Comparison of ENCODE assay signal across 13 cellular contexts in genomic region chr4:74529284-74530041, GRCh38.
"Had no signal": no experiment of that assay in that cellular context is flagged by ENCODE, and none has a peak within 500 bp of the region (broad histone marks: within the 10 kb centered on the region; RNA-seq: fewer than 3 reads in every experiment).

No MANE protein-coding gene starts in this region.

- H3K27ac Mint-ChIP-seq: activated B cell treated with CpG ODN at 0.5 μM for 24 hours; activated CD4-positive, alpha-beta T cell treated with anti-CD3 and anti-CD28 coated beads, Interleukin-2, amount 10 ng/mL, durations not matched to agents 24 days and 14 days; activated naive CD4-positive, alpha-beta T cell treated with anti-CD3 and anti-CD28 coated beads, Interleukin-2, amount 10 ng/mL, durations not matched to agents 7 days and 5 days; dendritic cell treated with granulocyte-macrophage colony-stimulating factor and Interleukin-4, amounts not matched to agents 40 ng/mL and 50 ng/mL, for 4 days; nephron progenitor cell; T-helper 17 cell had no signal

- DNase-seq: activated B cell treated with CpG ODN at 0.5 μM for 24 hours; activated CD4-positive, alpha-beta T cell treated with anti-CD3 and anti-CD28 coated beads, Interleukin-2, amount 10 ng/mL, durations not matched to agents 24 days and 14 days; activated CD8-positive, alpha-beta memory T cell treated with anti-CD3 and anti-CD28 coated beads for 24 hours; activated naive CD4-positive, alpha-beta T cell treated with anti-CD3 and anti-CD28 coated beads, Interleukin-2, amount 10 ng/mL, durations not matched to agents 7 days and 5 days; body of pancreas; foreskin fibroblast; mammary epithelial cell; nephron progenitor cell; T-helper 17 cell; tibial artery had no signal

- H3K4me1 ChIP-seq: body of pancreas, tibial artery had no signal

- H3K9me3 ChIP-seq: body of pancreas, esophagus muscularis mucosa, tibial artery had no signal

- H3K27me3 Mint-ChIP-seq: activated naive CD4-positive, alpha-beta T cell treated with anti-CD3 and anti-CD28 coated beads, Interleukin-2, amount 10 ng/mL, durations not matched to agents 7 days and 5 days; dendritic cell treated with granulocyte-macrophage colony-stimulating factor and Interleukin-4, amounts not matched to agents 40 ng/mL and 50 ng/mL, for 4 days had no signal

- H3K9me3 Mint-ChIP-seq: activated B cell treated with CpG ODN at 0.5 μM for 24 hours; activated CD4-positive, alpha-beta T cell treated with anti-CD3 and anti-CD28 coated beads, Interleukin-2, amount 10 ng/mL, durations not matched to agents 24 days and 14 days; activated naive CD4-positive, alpha-beta T cell treated with anti-CD3 and anti-CD28 coated beads, Interleukin-2, amount 10 ng/mL, durations not matched to agents 7 days and 5 days; dendritic cell treated with granulocyte-macrophage colony-stimulating factor and Interleukin-4, amounts not matched to agents 40 ng/mL and 50 ng/mL, for 4 days; nephron progenitor cell had no signal

- H3K36me3 ChIP-seq: esophagus muscularis mucosa, tibial artery had no signal

- H3K4me1 Mint-ChIP-seq: activated B cell treated with CpG ODN at 0.5 μM for 24 hours; activated naive CD4-positive, alpha-beta T cell treated with anti-CD3 and anti-CD28 coated beads, Interleukin-2, amount 10 ng/mL, durations not matched to agents 7 days and 5 days; nephron progenitor cell; T-helper 17 cell had no signal

- ATAC-seq: body of pancreas, left lobe of liver, T-helper 17 cell had no signal

- H3K27me3 ChIP-seq: body of pancreas, esophagus muscularis mucosa, tibial artery had no signal

- H3K36me3 Mint-ChIP-seq: activated naive CD4-positive, alpha-beta T cell treated with anti-CD3 and anti-CD28 coated beads, Interleukin-2, amount 10 ng/mL, durations not matched to agents 7 days and 5 days had no signal

- H3K27ac ChIP-seq: body of pancreas, esophagus muscularis mucosa, tibial artery had no signal

- H3K4me3 ChIP-seq: body of pancreas, esophagus muscularis mucosa, tibial artery had no signal

- H3K4me3 Mint-ChIP-seq: activated B cell treated with CpG ODN at 0.5 μM for 24 hours; activated CD4-positive, alpha-beta T cell treated with anti-CD3 and anti-CD28 coated beads, Interleukin-2, amount 10 ng/mL, durations not matched to agents 24 days and 14 days; activated naive CD4-positive, alpha-beta T cell treated with anti-CD3 and anti-CD28 coated beads, Interleukin-2, amount 10 ng/mL, durations not matched to agents 7 days and 5 days; dendritic cell treated with granulocyte-macrophage colony-stimulating factor and Interleukin-4, amounts not matched to agents 40 ng/mL and 50 ng/mL, for 4 days; nephron progenitor cell; T-helper 17 cell had no signal
